Comparison of ENCODE assay signal across 9 cellular contexts in genomic region chr19:4352701-4353121, GRCh38. TPM values are rescaled to one million over a fixed set of nuclear protein-coding genes. Genes with fewer than 3 reads are reported as not detected.
A peak's percentile ranks its signal among the peaks of the same experiment; 100 is the strongest.
DNase-seq lines count a peak whose midpoint lies in the region; ATAC-seq, FAIRE-seq and TF ChIP-seq lines count a peak whose summit lies in the region.
"Had no signal": no experiment of that assay in that cellular context is flagged by ENCODE, and none has a peak within 500 bp of the region (broad histone marks: within the 10 kb centered on the region; RNA-seq: fewer than 3 reads in every experiment).

No MANE protein-coding gene starts in this region.

- no peak for ATAC-seq in HG02970 (IDR thresholded peaks at IDR 0.05; ENCODE audit: low FRiP score, unreplicated experiment)

- TF ChIP-seq CTCF in fibroblast of lung (conservative IDR thresholded peaks at IDR 0.05 in 1 of 2, IDR thresholded peaks at IDR 0.05 in 1 of 2; ENCODE audit: low read depth in 1 of 2, low read length in 2 of 2) = peak; percentile 73 to 76
- TF ChIP-seq CTCF in osteocyte (IDR thresholded peaks at IDR 0.05) = peak; percentile 90

- H3K27me3 Mint-ChIP-seq in osteocyte (ENCODE audit: unreplicated experiment) = no peaks in the 10 kb centered on the region

- H4K20me1 ChIP-seq in fibroblast of lung (ENCODE audit: control insufficient read depth, extremely low read depth, insufficient read depth, low read length) = no peaks in the 10 kb centered on the region

- H3K9me3 Mint-ChIP-seq in osteocyte (ENCODE audit: unreplicated experiment) = no peaks in the 10 kb centered on the region

- H2AFZ ChIP-seq in fibroblast of lung (ENCODE audit: low read length) = no peak overlapping the region

- no peak overlapping the region for H3K27ac Mint-ChIP-seq in osteocyte (ENCODE audit: unreplicated experiment)

- TF ChIP-seq POLR2A in GM12891 (IDR thresholded peaks at IDR 0.05; ENCODE audit: low read depth, low read length) = no peak

- no peak for FAIRE-seq in GM12891 (lab: Jason Lieb, UNC)
- FAIRE-seq: G401.6 had no signal

- H3K27me3 ChIP-seq in fibroblast of lung (ENCODE audit: control insufficient read depth, insufficient read depth, low read length) = no peaks in the 10 kb centered on the region

- no peak overlapping the region for H3K27ac ChIP-seq in fibroblast of lung (ENCODE audit: insufficient read depth, low read length)

- H3K9ac ChIP-seq in fibroblast of lung (ENCODE audit: insufficient read depth, low read length) = no peak overlapping the region

- DNase-seq in SIG-M5 treated with dmso at 0.1 percent for 504 hours (lab: John Stamatoyannopoulos, UW; ENCODE audit: unreplicated experiment) (peak; percentile 36), SIG-M5 (lab: John Stamatoyannopoulos, UW) (no peak), NCI-H69 (lab: John Stamatoyannopoulos, UW) (peak; percentile 62), fibroblast of lung (ENCODE audit: low read depth in 2 of 2) (peak; percentile 50 to 77), osteocyte (ENCODE audit: extremely low spot score, unreplicated experiment) (peak; percentile 86), GM12891 (ENCODE audit: insufficient read length, low spot score) (no peak)
- peak; percentile 23 for DNase-seq in activated CD8-positive, alpha-beta memory T cell treated with anti-CD3 and anti-CD28 coated beads, Interleukin-2, amount 50 U/mL, for 24 hours (ENCODE audit: extremely low read depth)

- H3K36me3 ChIP-seq in fibroblast of lung (ENCODE audit: control insufficient read depth, insufficient read depth, low read length) = peaks cover under 1% of the 10 kb centered on the region

- peaks cover 2% of the 10 kb centered on the region for H3K4me1 Mint-ChIP-seq in osteocyte (ENCODE audit: unreplicated experiment)

- no peaks in the 10 kb centered on the region for H3K4me1 ChIP-seq in fibroblast of lung (ENCODE audit: control insufficient read depth, extremely low read depth, insufficient read depth, low read length)

- H3K4me3 ChIP-seq in fibroblast of lung (replicated peaks in 1 of 4; ENCODE audit: control extremely low read depth in 1 of 4, insufficient read depth in 1 of 4, low read depth in 3 of 4, low read length in 4 of 4) = no peak overlapping the region

- H3K4me3 Mint-ChIP-seq in osteocyte (ENCODE audit: unreplicated experiment) = no peak overlapping the region

- H3K9me3 ChIP-seq in fibroblast of lung (ENCODE audit: control insufficient read depth, insufficient read depth, low read depth, low read length) = no peaks in the 10 kb centered on the region

- no peak overlapping the region for H3K4me2 ChIP-seq in fibroblast of lung (ENCODE audit: extremely low read depth, insufficient read depth, low read length)

- no peaks in the 10 kb centered on the region for H3K79me2 ChIP-seq in fibroblast of lung (ENCODE audit: control insufficient read depth, insufficient read depth, low read length)

- H3K36me3 Mint-ChIP-seq in osteocyte (ENCODE audit: unreplicated experiment) = peaks cover 1% of the 10 kb centered on the region

TF ChIP-seq in GM12891, 5 proteins besides CTCF, POLR2A, EP300 and RAD21:
- TF ChIP-seq PAX5 (IDR thresholded peaks at IDR 0.05; ENCODE audit: insufficient read depth, low read length, severe bottlenecking) (no peak), SPI1 (IDR thresholded peaks at IDR 0.05; ENCODE audit: low read depth, low read length) (no peak), POLR2AphosphoS5 (IDR thresholded peaks at IDR 0.05; ENCODE audit: low read depth, low read length) (no peak), TAF1 (IDR thresholded peaks at IDR 0.05; ENCODE audit: low read depth, low read length) (no peak), POU2F2 (IDR thresholded peaks at IDR 0.05; ENCODE audit: low read depth, low read length) (no peak)

RNA-seq across cellular contexts. Expression of gene MPND, which starts 9.3 kb away (rescaled TPM):
- total RNA-seq in fibroblast of lung (6.4 and 7.1 TPM in 2 replicates), osteocyte (14.2 and 20.0 TPM in 2 replicates)
- polyA plus RNA-seq in fibroblast of lung = 2.7 and 3.8 TPM in 2 replicates
- 10.1 and 17.1 TPM in 2 replicates for polyA plus RNA-seq in fibroblast of lung (2012)
- polyA minus RNA-seq in fibroblast of lung (ENCODE audit: low replicate concordance) = 12.2 and 19.9 TPM in 2 replicates
- 14.6 TPM for polyA plus RNA-seq in GM12891 (2012; ENCODE audit: low read depth, missing spikeins)

RNA-seq across cellular contexts. Expression of gene STAP2, which starts 14.1 kb away (rescaled TPM):
- total RNA-seq in fibroblast of lung = 4.4 and 4.8 TPM in 2 replicates
- polyA plus RNA-seq in fibroblast of lung = 1.7 and 2.2 TPM in 2 replicates
- polyA plus RNA-seq in fibroblast of lung (2012) = 2.1 and 3.3 TPM in 2 replicates
- polyA minus RNA-seq in fibroblast of lung (ENCODE audit: low replicate concordance) = 5.4 and 9.2 TPM in 2 replicates
- 2.7 and 5.9 TPM in 2 replicates for total RNA-seq in osteocyte
- 6.7 TPM for polyA plus RNA-seq in GM12891 (2012; ENCODE audit: low read depth, missing spikeins)

RNA-seq across cellular contexts. Expression of gene SH3GL1, which starts 47.6 kb away (rescaled TPM):
- total RNA-seq in fibroblast of lung (20.3 and 23.9 TPM in 2 replicates), osteocyte (105 and 115 TPM in 2 replicates)
- polyA plus RNA-seq in fibroblast of lung = 44.9 and 58.7 TPM in 2 replicates
- 92.8 and 124 TPM in 2 replicates for polyA plus RNA-seq in fibroblast of lung (2012)
- 77.1 and 80.1 TPM in 2 replicates for polyA minus RNA-seq in fibroblast of lung (ENCODE audit: low replicate concordance)
- polyA plus RNA-seq in GM12891 (2012; ENCODE audit: low read depth, missing spikeins) = 25.7 TPM

RNA-seq across cellular contexts. Expression of gene FSD1, which starts 48.3 kb away (rescaled TPM):
- total RNA-seq in fibroblast of lung (8.7 and 10.1 TPM in 2 replicates), osteocyte (13.3 and 15.6 TPM in 2 replicates)
- polyA plus RNA-seq in fibroblast of lung = 4.6 and 7.1 TPM in 2 replicates
- polyA plus RNA-seq in fibroblast of lung (2012) = 6.1 and 10.1 TPM in 2 replicates
- 8.3 and 13.4 TPM in 2 replicates for polyA minus RNA-seq in fibroblast of lung (ENCODE audit: low replicate concordance)
- 0.87 TPM for polyA plus RNA-seq in GM12891 (2012; ENCODE audit: low read depth, missing spikeins)

RNA-seq across cellular contexts. Expression of gene CHAF1A, which starts 49.7 kb away (rescaled TPM):
- total RNA-seq in fibroblast of lung (3.9 and 5.9 TPM in 2 replicates), osteocyte (9.7 and 14.0 TPM in 2 replicates)
- 5.9 and 15.4 TPM in 2 replicates for polyA plus RNA-seq in fibroblast of lung
- polyA plus RNA-seq in fibroblast of lung (2012) = 7.6 and 23.4 TPM in 2 replicates
- 15.6 and 24.9 TPM in 2 replicates for polyA minus RNA-seq in fibroblast of lung (ENCODE audit: low replicate concordance)
- 21.8 TPM for polyA plus RNA-seq in GM12891 (2012; ENCODE audit: low read depth, missing spikeins)

Comparison
In these comparisons a context has a peak if more than half of its experiments do, and no peak if none do; other contexts are left out.
1. DNase-seq: peak in SIG-M5 treated with dmso at 0.1 percent for 504 hours (single experiment), NCI-H69 (single experiment), activated CD8-positive, alpha-beta memory T cell treated with anti-CD3 and anti-CD28 coated beads, Interleukin-2, amount 50 U/mL, for 24 hours (single experiment), fibroblast of lung (2 of 2) and osteocyte (single experiment); none in SIG-M5 (single experiment) and GM12891 (single experiment).